Comparison of ENCODE assay signal across 22 cellular contexts in the genomic region with DNA sequence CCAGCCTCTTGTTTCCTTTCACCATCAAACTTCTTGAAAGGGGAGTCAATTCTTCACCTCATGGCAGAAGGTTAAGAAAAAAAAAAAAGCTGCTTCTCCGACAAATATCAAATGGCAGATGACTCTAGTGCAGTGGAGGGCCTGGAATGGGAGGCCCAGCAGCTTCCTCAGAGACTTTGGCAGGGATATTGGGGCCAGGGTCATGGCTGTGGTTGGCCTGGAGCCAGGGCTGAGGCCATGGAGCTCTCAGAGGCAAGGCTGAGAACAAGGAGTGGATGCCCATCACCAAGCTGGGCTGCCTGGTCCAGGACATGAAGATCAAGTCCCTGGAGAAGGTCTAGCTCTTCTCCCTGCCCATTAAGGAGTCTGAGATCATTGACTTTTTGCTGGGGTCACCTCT.
"Had no signal": no experiment of that assay in that cellular context is flagged by ENCODE, and none has a peak within 500 bp of the region (broad histone marks: within the 10 kb centered on the region; RNA-seq: fewer than 3 reads in every experiment).

No MANE protein-coding gene starts in this region.

- H3K4me3 Mint-ChIP-seq: activated CD8-positive, alpha-beta T cell treated with anti-CD3 and anti-CD28 coated beads for 36 hours; activated naive CD4-positive, alpha-beta T cell treated with anti-CD3 and anti-CD28 coated beads for 36 hours; activated T-helper 1 cell treated with anti-CD3 and anti-CD28 coated beads, Interleukin-12 subunit alpha, Interleukin-12 subunit beta, Interleukin-2, Interleukin-4 antibody, amounts not matched to agents 30 ng/mL and 10 ng/mL and 1 ng/mL, durations not matched to agents 14 hours and 24 hours and 36 hours; brain; WTC11 had no signal

- H3K27ac Mint-ChIP-seq: activated CD8-positive, alpha-beta T cell treated with anti-CD3 and anti-CD28 coated beads for 36 hours; activated naive CD4-positive, alpha-beta T cell treated with anti-CD3 and anti-CD28 coated beads for 36 hours; activated T-helper 1 cell treated with anti-CD3 and anti-CD28 coated beads, Interleukin-12 subunit alpha, Interleukin-12 subunit beta, Interleukin-2, Interleukin-4 antibody, amounts not matched to agents 30 ng/mL and 10 ng/mL and 1 ng/mL, durations not matched to agents 14 hours and 24 hours and 36 hours; brain; WTC11 had no signal

- H3K27ac ChIP-seq: SJCRH30, SK-N-MC had no signal

- H3K4me3 ChIP-seq: SJCRH30, SK-N-MC had no signal

- DNase-seq: activated CD4-positive, alpha-beta T cell treated with anti-CD3 and anti-CD28 coated beads for 4 hours; activated CD4-positive, alpha-beta T cell treated with anti-CD3 and anti-CD28 coated beads, Interleukin-2, amount 50 U/mL, for 4 hours; activated CD8-positive, alpha-beta T cell treated with anti-CD3 and anti-CD28 coated beads for 36 hours; activated gamma-delta T cell treated with Interleukin-2 at 50 U/mL for 16 hours; activated naive CD4-positive, alpha-beta T cell treated with anti-CD3 and anti-CD28 coated beads for 36 hours; activated T-cell treated with anti-CD3 and anti-CD28 coated beads, Interleukin-2, amount 50 U/mL, for 1 hour; anterior cingulate cortex; NCI-H1105; NCI-H1417 treated with DMSO at 0.1 percent for 48 hours; NCI-H1694; NCI-H1930; NCI-H2081 treated with DMSO at 0.1 percent for 48 hours; NCI-H226; NCI-H524 treated with DMSO at 0.1 percent for 48 hours; SHP77; SJCRH30; T1000 had no signal

- H3K9me3 ChIP-seq: SJCRH30 had no signal

- H3K9me3 Mint-ChIP-seq: activated CD8-positive, alpha-beta T cell treated with anti-CD3 and anti-CD28 coated beads for 36 hours; activated naive CD4-positive, alpha-beta T cell treated with anti-CD3 and anti-CD28 coated beads for 36 hours; activated naive CD4-positive, alpha-beta T cell treated with anti-CD3 and anti-CD28 coated beads, Interleukin-2, amount 50 U/mL, for 72 hours; activated T-helper 1 cell treated with anti-CD3 and anti-CD28 coated beads, Interleukin-12 subunit alpha, Interleukin-12 subunit beta, Interleukin-2, Interleukin-4 antibody, amounts not matched to agents 30 ng/mL and 10 ng/mL and 1 ng/mL, durations not matched to agents 14 hours and 24 hours and 36 hours; brain; WTC11 had no signal

- H3K4me1 ChIP-seq: SJCRH30 had no signal

- H3K4me1 Mint-ChIP-seq: brain, WTC11 had no signal

- H3K27me3 ChIP-seq: SJCRH30 had no signal

- H3K27me3 Mint-ChIP-seq: activated CD8-positive, alpha-beta T cell treated with anti-CD3 and anti-CD28 coated beads for 36 hours; brain had no signal
